In genomic region chr11:11387906-11388305, GRCh38 we compare ENCODE assay signal across 25 cellular contexts. TPM values are rescaled to one million over a fixed set of nuclear protein-coding genes. Genes with fewer than 3 reads are reported as not detected.
DNase-seq lines count a peak whose midpoint lies in the region; ATAC-seq, FAIRE-seq and TF ChIP-seq lines count a peak whose summit lies in the region.
"Had no signal": no experiment of that assay in that cellular context is flagged by ENCODE, and none has a peak within 500 bp of the region (broad histone marks: within the 10 kb centered on the region; RNA-seq: fewer than 3 reads in every experiment).

No MANE protein-coding gene starts in this region.

- H3K9me3 ChIP-seq in psoas muscle (no peaks in the 10 kb centered on the region), small intestine (ENCODE audit: control insufficient read depth, low read depth) (no peaks in the 10 kb centered on the region)
- no peaks in the 10 kb centered on the region for H3K9me3 ChIP-seq in CD8-positive, alpha-beta memory T cell (ENCODE audit: low read length)
- H3K9me3 ChIP-seq: A549; BE2C; BLaER1 treated with 17β-estradiol and CSF1 and Interleukin-3, amounts not matched to agents 10 nM and 100 nM had no signal

- no peaks in the 10 kb centered on the region for H3K4me1 Mint-ChIP-seq in CD8-positive, alpha-beta memory T cell
- H3K4me1 Mint-ChIP-seq: CD14-positive monocyte had no signal

- peak; percentile 26 to 84 (median 64) for ATAC-seq in psoas muscle
- ATAC-seq: A549, GM12878 had no signal

- H3K36me3 ChIP-seq in psoas muscle (ENCODE audit: insufficient read depth in 1 of 2, low read depth in 1 of 2), result no peaks in the 10 kb centered on the region
- no peaks in the 10 kb centered on the region for H3K36me3 ChIP-seq in small intestine (ENCODE audit: control insufficient read depth in 2 of 2, insufficient read depth in 2 of 2, low read length in 2 of 2)
- H3K36me3 ChIP-seq in CD8-positive, alpha-beta memory T cell (ENCODE audit: insufficient read depth, low read length), result no peaks in the 10 kb centered on the region
- H3K36me3 ChIP-seq: BE2C; BLaER1 treated with 17β-estradiol and CSF1 and Interleukin-3, amounts not matched to agents 10 nM and 100 nM had no signal

- H3K4me3 ChIP-seq in psoas muscle (no peak overlapping the region), small intestine (ENCODE audit: low read depth in 1 of 2, low read length in 2 of 2) (no peak overlapping the region)
- no peak overlapping the region for H3K4me3 ChIP-seq in CD8-positive, alpha-beta memory T cell (ENCODE audit: low read length)
- H3K4me3 ChIP-seq: A549; BLaER1 treated with 17β-estradiol and CSF1 and Interleukin-3, amounts not matched to agents 10 nM and 100 nM; GM12878; GM23248 had no signal

- H3K4me1 ChIP-seq in psoas muscle, result peaks cover 16% of the 10 kb centered on the region
- H3K4me1 ChIP-seq in small intestine (ENCODE audit: control insufficient read depth in 2 of 2, insufficient read depth in 1 of 2, low read depth in 1 of 2, low read length in 1 of 2), result peaks cover 1 to 2% of the 10 kb centered on the region in 2 donors
- H3K4me1 ChIP-seq in CD8-positive, alpha-beta memory T cell (ENCODE audit: insufficient read depth, low read length), result no peaks in the 10 kb centered on the region
- H3K4me1 ChIP-seq: BE2C; BLaER1 treated with 17β-estradiol and CSF1 and Interleukin-3, amounts not matched to agents 10 nM and 100 nM had no signal

- 50 to 68% (median 59%) methylated on average over 5 of the region's 5 CpGs for WGBS in psoas muscle, 3 donors
- WGBS in small intestine, 3 donors, result 46 to 60% (median 50%) methylated on average over 5 of the region's 5 CpGs

- POLR2A ChIA-PET in CD8-positive, alpha-beta memory T cell (lab: Charles Lee), result no interaction called here

- no peak overlapping the region for H3K27ac Mint-ChIP-seq in CD8-positive, alpha-beta memory T cell
- H3K27ac Mint-ChIP-seq: CD14-positive monocyte; CD4-positive, alpha-beta T cell had no signal

- H3K27me3 Mint-ChIP-seq in CD8-positive, alpha-beta memory T cell, result peaks cover 5 to 18% of the 10 kb centered on the region in 2 donors
- H3K27me3 Mint-ChIP-seq: CD4-positive, alpha-beta T cell had no signal

- H3K27ac ChIP-seq in psoas muscle (no peak overlapping the region), small intestine (ENCODE audit: low read depth in 1 of 2, low read length in 1 of 2) (no peak overlapping the region)
- H3K27ac ChIP-seq in CD8-positive, alpha-beta memory T cell (ENCODE audit: low read depth, low read length), result no peak overlapping the region
- H3K27ac ChIP-seq: A549; BLaER1 treated with 17β-estradiol and CSF1 and Interleukin-3, amounts not matched to agents 10 nM and 100 nM; GM23248 had no signal

- CTCF ChIA-PET in CD8-positive, alpha-beta memory T cell (lab: Charles Lee), result no interaction called here

- no peak overlapping the region for H3K4me3 Mint-ChIP-seq in CD8-positive, alpha-beta memory T cell
- H3K4me3 Mint-ChIP-seq: CD14-positive monocyte; CD4-positive, alpha-beta T cell had no signal

- H3K36me3 Mint-ChIP-seq in CD8-positive, alpha-beta memory T cell, result no peaks in the 10 kb centered on the region
- H3K36me3 Mint-ChIP-seq: CD14-positive monocyte had no signal

- peak; percentile 1 for DNase-seq in NCI-H82 treated with DMSO at 0.1 percent for 48 hours (lab: John Stamatoyannopoulos, UW; ENCODE audit: unreplicated experiment)
- no peak for DNase-seq in NCI-H82 (lab: John Stamatoyannopoulos, UW)
- DNase-seq in psoas muscle, result no peak
- peak; percentile 25 for DNase-seq in small intestine
- DNase-seq in CD8-positive, alpha-beta memory T cell, result no peak
- no peak for DNase-seq in cerebellar cortex (ENCODE audit: low spot score)
- DNase-seq: 8988T; ACHN; AML-193; BE2C; Calu3; CD4-positive, alpha-beta T cell; COR-L47; DMS53; EL; GDM1; GM23248; H7; HCEC 1CT had no signal

- FAIRE-seq in small intestine (lab: Jason Lieb, UNC), result no peak
- FAIRE-seq: A549, GM12878, GM19239, H1 had no signal

- H3K9me3 Mint-ChIP-seq in CD8-positive, alpha-beta memory T cell, result peaks cover 0 to 2% (median 0%) of the 10 kb centered on the region in 5 donors
- H3K9me3 Mint-ChIP-seq: CD4-positive, alpha-beta T cell had no signal

- H3K27me3 ChIP-seq in psoas muscle (ENCODE audit: insufficient read depth in 3 of 3, low read length in 2 of 3) (no peaks in the 10 kb centered on the region), small intestine (ENCODE audit: control insufficient read depth in 2 of 2, insufficient read depth in 2 of 2, low read length in 2 of 2) (no peaks in the 10 kb centered on the region)
- H3K27me3 ChIP-seq in CD8-positive, alpha-beta memory T cell (ENCODE audit: insufficient read depth, low read length, poor library complexity, severe bottlenecking), result no peaks in the 10 kb centered on the region
- H3K27me3 ChIP-seq: BE2C had no signal

- no peak for TF ChIP-seq CTCF in psoas muscle (IDR thresholded peaks at IDR 0.05)

- intact Hi-C loops in psoas muscle (cut with DNase I), result no loop called here

RNA-seq across cellular contexts. Expression of gene CSNK2A3, which starts 34.9 kb away (rescaled TPM):
- total RNA-seq in psoas muscle, result 1 to 10 TPM in 2 of 4 donors, under 1 TPM in 1, not detected in 1; 0.52 to 2.0 (median 1.2) TPM
- polyA plus RNA-seq in psoas muscle (1 to 10 TPM in 2 of 3 donors, under 1 TPM in 1; 0.86 to 1.6 (median 1.5) TPM), small intestine (1 to 10 TPM in 1 of 3 donors, under 1 TPM in 2; 0.51 to 1.4 (median 0.67) TPM)
- 1 to 10 TPM; 2.6 TPM for total RNA-seq in CD8-positive, alpha-beta memory T cell
- 1.1 TPM for polyA plus RNA-seq in CD8-positive, alpha-beta memory T cell

Comparison
In these comparisons a context has a peak if more than half of its experiments do, and no peak if none do; other contexts are left out.
1. DNase-seq: peak in NCI-H82 treated with DMSO at 0.1 percent for 48 hours (single experiment) and small intestine (single experiment); none in NCI-H82 (single experiment), psoas muscle (0 of 2), CD8-positive, alpha-beta memory T cell (0 of 5) and cerebellar cortex (single experiment).